8 cellular contexts compared by ENCODE assay signal in genomic region chr6:25138024-25138696, GRCh38.
A peak's percentile ranks its signal among the peaks of the same experiment; 100 is the strongest.
DNase-seq lines count a peak whose midpoint lies in the region; ATAC-seq and TF ChIP-seq lines count a peak whose summit lies in the region.

No MANE protein-coding gene starts in this region.

- H2AK5ac ChIP-seq in neuronal stem cell (ENCODE audit: low read depth, low read length), result no peak overlapping the region

- peak overlapping the region; percentile 29 for H2AFZ ChIP-seq in neuronal stem cell (ENCODE audit: low read length)

- WGBS in neuronal stem cell (ENCODE audit: extremely low coverage in 2 of 2, insufficient read length in 2 of 2, insufficient replicate concordance in 1 of 2), 2 donors, result no CpG with 5 or more reads among the region's 10 CpGs

- no peaks in the 10 kb centered on the region for H3K36me3 ChIP-seq in neuronal stem cell (replicated peaks in 1 of 2; ENCODE audit: control insufficient read depth in 2 of 2, insufficient read depth in 2 of 2, low read length in 2 of 2)

- no peaks in the 10 kb centered on the region for H3K79me1 ChIP-seq in neuronal stem cell (ENCODE audit: low read depth, low read length)

- no peak overlapping the region for H3K4ac ChIP-seq in neuronal stem cell (ENCODE audit: low read length)

- no peak overlapping the region for H3K4me2 ChIP-seq in neuronal stem cell (ENCODE audit: insufficient read depth, low read length, poor library complexity, severe bottlenecking)

- peaks cover 0 to 3% (median 0%) of the 10 kb centered on the region in 3 experiments for H3K27me3 ChIP-seq in neuronal stem cell (ENCODE audit: control insufficient read depth in 3 of 3, insufficient read depth in 3 of 3, low read depth in 1 of 3, low read length in 3 of 3)

- no peak for TF ChIP-seq CTCF in epithelial cell of proximal tubule (conservative IDR thresholded peaks at IDR 0.05; ENCODE audit: low read depth, low read length)

- H3K9me3 ChIP-seq in neuronal stem cell (replicated peaks in 1 of 2; ENCODE audit: control insufficient read depth in 2 of 2, insufficient read depth in 1 of 2, low read depth in 1 of 2, low read length in 2 of 2), result no peaks in the 10 kb centered on the region

- no peak overlapping the region for H3K23ac ChIP-seq in neuronal stem cell (ENCODE audit: low read depth, low read length, poor library complexity)

- H2BK15ac ChIP-seq in neuronal stem cell (ENCODE audit: low read length), result no peak overlapping the region

- H4K91ac ChIP-seq in neuronal stem cell (ENCODE audit: low read depth, low read length, poor library complexity), result no peak overlapping the region

- no peak overlapping the region for H2BK12ac ChIP-seq in neuronal stem cell (ENCODE audit: low read length)

- H3K18ac ChIP-seq in neuronal stem cell (ENCODE audit: low read length), result no peak overlapping the region

- H2BK5ac ChIP-seq in neuronal stem cell (ENCODE audit: low read length), result no peak overlapping the region

- peak; percentile 64 for DNase-seq in NCI-H2227 treated with DMSO at 0.1 percent for 48 hours (lab: John Stamatoyannopoulos, UW)
- peak; percentile 15 for DNase-seq in activated CD8-positive, alpha-beta memory T cell treated with anti-CD3 and anti-CD28 coated beads, Interleukin-2, amount 50 U/mL, for 24 hours (ENCODE audit: extremely low read depth)
- DNase-seq in epithelial cell of proximal tubule (ENCODE audit: low read depth), result no peak
- DNase-seq in neuronal stem cell (ENCODE audit: low spot score), result no peak
- DNase-seq in ecto neural progenitor cell (ENCODE audit: low spot score), result no peak

- H4K8ac ChIP-seq in neuronal stem cell (ENCODE audit: low read depth, low read length), result no peak overlapping the region

- H2BK120ac ChIP-seq in neuronal stem cell (ENCODE audit: low read depth, low read length), result no peak overlapping the region

- no peak overlapping the region for H3K9ac ChIP-seq in neuronal stem cell (ENCODE audit: low read depth, low read length, poor library complexity)

- ATAC-seq in GM18498 (IDR thresholded peaks at IDR 0.05; ENCODE audit: unreplicated experiment) (peak; percentile 91), HG02678 (IDR thresholded peaks at IDR 0.05; ENCODE audit: unreplicated experiment) (peak; percentile 88)

- peak overlapping the region; percentile 51 for H3K4me3 ChIP-seq in epithelial cell of proximal tubule (ENCODE audit: low read depth, low read length)
- H3K4me3 ChIP-seq in neuronal stem cell (ENCODE audit: low read length in 2 of 2), result no peak overlapping the region

- H3K4me1 ChIP-seq in neuronal stem cell (ENCODE audit: control insufficient read depth in 2 of 2, insufficient read depth in 1 of 2, low read depth in 1 of 2, low read length in 2 of 2), result no peaks in the 10 kb centered on the region

- H3K27ac ChIP-seq in neuronal stem cell (replicated peaks; ENCODE audit: low read length) (no peak overlapping the region), temporal lobe (ENCODE audit: low read depth, low read length) (peak overlapping the region; percentile 65)

- H3K14ac ChIP-seq in neuronal stem cell (ENCODE audit: low read length), result no peak overlapping the region

Comparison
In these comparisons a context has a peak if more than half of its experiments do, and no peak if none do; other contexts are left out.
1. DNase-seq: peak in NCI-H2227 treated with DMSO at 0.1 percent for 48 hours (single experiment) and activated CD8-positive, alpha-beta memory T cell treated with anti-CD3 and anti-CD28 coated beads, Interleukin-2, amount 50 U/mL, for 24 hours (single experiment); none in epithelial cell of proximal tubule (single experiment), neuronal stem cell (single experiment) and ecto neural progenitor cell (single experiment).